ENCODE assay signal across 1 cellular context in genomic region chr7:143367972-143368371, GRCh38.
TF ChIP-seq lines count a peak whose summit lies in the region.

No MANE protein-coding gene starts in this region.

TF ChIP-seq in HepG2, 621 proteins besides CTCF, POLR2A, EP300 and RAD21:
- TF ChIP-seq ISX (CRISPR knock-in tag; conservative IDR thresholded peaks at IDR 0.05), result no peak
- no peak for TF ChIP-seq ZNF629 (CRISPR knock-in tag; conservative IDR thresholded peaks at IDR 0.05)
- no peak for TF ChIP-seq MAFF (IDR thresholded peaks at IDR 0.05; ENCODE audit: low read depth, low read length)
- TF ChIP-seq CCAR2 (optimal IDR thresholded peaks at IDR 0.05; ENCODE audit: low read depth, low read length), result no peak
- no peak for TF ChIP-seq ARHGAP35 (CRISPR knock-in tag; IDR thresholded peaks at IDR 0.05; ENCODE audit: borderline replicate concordance)
- no peak for TF ChIP-seq CHD4 (IDR thresholded peaks at IDR 0.05; ENCODE audit: borderline replicate concordance, low read length)
- TF ChIP-seq SOX13 (IDR thresholded peaks at IDR 0.05), result no peak
- TF ChIP-seq SOX13 (CRISPR knock-in tag; conservative IDR thresholded peaks at IDR 0.05 in 1 of 2, IDR thresholded peaks at IDR 0.05 in 1 of 2), result no peak
- no peak for TF ChIP-seq HMGA1 (CRISPR knock-in tag; conservative IDR thresholded peaks at IDR 0.05)
- no peak for TF ChIP-seq ARID5B (CRISPR knock-in tag; IDR thresholded peaks at IDR 0.05)
- TF ChIP-seq MBNL3 (CRISPR knock-in tag; conservative IDR thresholded peaks at IDR 0.05), result no peak
- no peak for TF ChIP-seq ZBTB21 (CRISPR knock-in tag; IDR thresholded peaks at IDR 0.05)
- no peak for TF ChIP-seq HOXA7 (CRISPR knock-in tag; IDR thresholded peaks at IDR 0.05)
- TF ChIP-seq ZFP90 (CRISPR knock-in tag; IDR thresholded peaks at IDR 0.05; ENCODE audit: borderline replicate concordance), result no peak
- no peak for TF ChIP-seq KDM5A (IDR thresholded peaks at IDR 0.05; ENCODE audit: borderline replicate concordance, low read length)
- TF ChIP-seq ZBTB40 (IDR thresholded peaks at IDR 0.05), result no peak
- TF ChIP-seq ZBTB40 (CRISPR knock-in tag; IDR thresholded peaks at IDR 0.05), result no peak
- no peak for TF ChIP-seq THRA (CRISPR knock-in tag; IDR thresholded peaks at IDR 0.05; ENCODE audit: borderline replicate concordance)
- TF ChIP-seq ZNF17 (CRISPR knock-in tag; IDR thresholded peaks at IDR 0.05), result no peak
- TF ChIP-seq ZXDC (CRISPR knock-in tag; IDR thresholded peaks at IDR 0.05), result no peak
- no peak for TF ChIP-seq ETS1 (CRISPR knock-in tag; IDR thresholded peaks at IDR 0.05)
- no peak for TF ChIP-seq ZNF841 (CRISPR knock-in tag; IDR thresholded peaks at IDR 0.05; ENCODE audit: borderline replicate concordance)
